ENCODE assay signal across 7 cellular contexts in genomic region chr6:73725192-73725591, GRCh38. TPM values are rescaled to one million over a fixed set of nuclear protein-coding genes. Genes with fewer than 3 reads are reported as not detected.
DNase-seq lines count a peak whose midpoint lies in the region; ATAC-seq and TF ChIP-seq lines count a peak whose summit lies in the region.
"Not testable (repeated sequence)": the region's sequence is repeated elsewhere in the genome, so short reads cannot be mapped to it uniquely, and the experiment has no call there.

No MANE protein-coding gene starts in this region.

- H3K4me1 ChIP-seq in mucosa of descending colon (ENCODE audit: low read depth) = not testable (repeated sequence)

- H3K9me3 ChIP-seq in mucosa of descending colon = not testable (repeated sequence)

- H3K27me3 Mint-ChIP-seq in activated CD4-positive, alpha-beta T cell treated with anti-CD3 and anti-CD28 coated beads, Interleukin-2, amount 10 ng/mL, durations not matched to agents 7 days and 5 days; effector memory CD8-positive, alpha-beta T cell: not testable (repeated sequence)

- H3K36me3 ChIP-seq in mucosa of descending colon (ENCODE audit: low read depth) = not testable (repeated sequence)

- DNase-seq in NAMALWA (ENCODE audit: low spot score) (peak; percentile 54), mucosa of descending colon (peak in 1 of 3 donors; percentile 57)
- DNase-seq in activated CD4-positive, alpha-beta T cell treated with anti-CD3 and anti-CD28 coated beads, Interleukin-2, amount 10 ng/mL, durations not matched to agents 7 days and 5 days = peak; percentile 57
- DNase-seq in effector memory CD8-positive, alpha-beta T cell = not testable (repeated sequence)

- CTCF ChIA-PET in activated CD4-positive, alpha-beta T cell treated with anti-CD3 and anti-CD28 coated beads, Interleukin-2, amount 10 ng/mL, durations not matched to agents 7 days and 5 days (lab: Charles Lee) = not testable (repeated sequence)

- H3K9me3 Mint-ChIP-seq in activated CD4-positive, alpha-beta T cell treated with anti-CD3 and anti-CD28 coated beads, Interleukin-2, amount 10 ng/mL, durations not matched to agents 7 days and 5 days; effector memory CD8-positive, alpha-beta T cell: not testable (repeated sequence)

- not testable (repeated sequence) for TF ChIP-seq CTCF in mucosa of descending colon (IDR thresholded peaks at IDR 0.05)

- peaks cover 33% of the 10 kb centered on the region for H3K4me1 Mint-ChIP-seq in activated CD4-positive, alpha-beta T cell treated with anti-CD3 and anti-CD28 coated beads, Interleukin-2, amount 10 ng/mL, durations not matched to agents 7 days and 5 days
- not testable (repeated sequence) for H3K4me1 Mint-ChIP-seq in effector memory CD8-positive, alpha-beta T cell (ENCODE audit: low read depth in 2 of 2)

- POLR2A ChIA-PET in activated CD4-positive, alpha-beta T cell treated with anti-CD3 and anti-CD28 coated beads, Interleukin-2, amount 10 ng/mL, durations not matched to agents 7 days and 5 days (lab: Charles Lee) = not testable (repeated sequence)

- H3K27ac Mint-ChIP-seq in activated CD4-positive, alpha-beta T cell treated with anti-CD3 and anti-CD28 coated beads, Interleukin-2, amount 10 ng/mL, durations not matched to agents 7 days and 5 days = peak overlapping the region; percentile 58
- H3K27ac Mint-ChIP-seq in effector memory CD8-positive, alpha-beta T cell = not testable (repeated sequence)

- H3K36me3 Mint-ChIP-seq in activated CD4-positive, alpha-beta T cell treated with anti-CD3 and anti-CD28 coated beads, Interleukin-2, amount 10 ng/mL, durations not matched to agents 7 days and 5 days (ENCODE audit: low read depth); effector memory CD8-positive, alpha-beta T cell (ENCODE audit: insufficient read depth): not testable (repeated sequence)

- H3K4me3 Mint-ChIP-seq in activated CD4-positive, alpha-beta T cell treated with anti-CD3 and anti-CD28 coated beads, Interleukin-2, amount 10 ng/mL, durations not matched to agents 7 days and 5 days = peak overlapping the region; percentile 28
- H3K4me3 Mint-ChIP-seq in effector memory CD8-positive, alpha-beta T cell = not testable (repeated sequence)

- intact Hi-C loops in mucosa of descending colon (cut with DNase I, micrococcal nuclease) = not testable (repeated sequence)

- not testable (repeated sequence) for H3K4me3 ChIP-seq in mucosa of descending colon

- ATAC-seq in GM18517 (IDR thresholded peaks at IDR 0.05; ENCODE audit: unreplicated experiment) (peak; percentile 40), GM21528 (IDR thresholded peaks at IDR 0.05; ENCODE audit: low FRiP score, unreplicated experiment) (peak; percentile 69), HG03066 (IDR thresholded peaks at IDR 0.05; ENCODE audit: low read depth, unreplicated experiment) (peak; percentile 65), mucosa of descending colon (peak; percentile 84)
- ATAC-seq in effector memory CD8-positive, alpha-beta T cell (replicated peaks) = peak; percentile 41

RNA-seq across cellular contexts. Expression of gene CD109, which starts 29.2 kb away (rescaled TPM):
- total RNA-seq in activated CD4-positive, alpha-beta T cell treated with anti-CD3 and anti-CD28 coated beads, Interleukin-2, amount 10 ng/mL, durations not matched to agents 7 days and 5 days = 10 to 100 TPM; 10.8 to 11.3 TPM
- total RNA-seq in mucosa of descending colon = 1 to 10 TPM; 1.7 to 9.1 (median 4.4) TPM
